8 cellular contexts compared by ENCODE assay signal in genomic region chr22:38700789-38701628, GRCh38. TPM values are rescaled to one million over a fixed set of nuclear protein-coding genes. Genes with fewer than 3 reads are reported as not detected.
A peak's percentile ranks its signal among the peaks of the same experiment; 100 is the strongest.
DNase-seq lines count a peak whose midpoint lies in the region; ATAC-seq and TF ChIP-seq lines count a peak whose summit lies in the region.

JOSD1 (minus strand) TSS chr22:38700943; CDS start chr22:38699987, 956 bp downstream.

- H3K27ac Mint-ChIP-seq in activated CD4-positive, alpha-beta T cell treated with anti-CD3 and anti-CD28 coated beads, Interleukin-2, amount 10 ng/mL, durations not matched to agents 7 days and 5 days = peak within 1 kb of the TSS; percentile 99

- peak within 1 kb of the TSS; percentile 95 for H3K27ac ChIP-seq in colonic mucosa
- peak within 1 kb of the TSS; percentile 98 for H3K27ac ChIP-seq in layer of hippocampus (ENCODE audit: low read depth, low read length)

- DNase-seq in AG09309 (ENCODE audit: low read depth) (peak; percentile 55), NCI-H526 (lab: John Stamatoyannopoulos, UW) (peak; percentile 76 to 91), colonic mucosa (peak; percentile 98)
- peak; percentile 96 for DNase-seq in activated CD4-positive, alpha-beta T cell treated with anti-CD3 and anti-CD28 coated beads, Interleukin-2, amount 10 ng/mL, durations not matched to agents 7 days and 5 days
- DNase-seq in stimulated activated CD4-positive, alpha-beta T cell treated with anti-CD3 and anti-CD28 coated beads, Interleukin-1b, Interleukin-23, amount 100 ng/mL, for 24 hours (ENCODE audit: low read depth in 4 of 4, low spot score in 1 of 4) = peak; percentile 96 to 99 (median 97)

- H3K36me3 Mint-ChIP-seq in activated CD4-positive, alpha-beta T cell treated with anti-CD3 and anti-CD28 coated beads, Interleukin-2, amount 10 ng/mL, durations not matched to agents 7 days and 5 days (ENCODE audit: low read depth) = peaks cover 33% of the 10 kb centered on the region

- POLR2A ChIA-PET in activated CD4-positive, alpha-beta T cell treated with anti-CD3 and anti-CD28 coated beads, Interleukin-2, amount 10 ng/mL, durations not matched to agents 7 days and 5 days (lab: Charles Lee) = interaction anchor here (0.7 kb wide), 1 partner anchor 134 kb away, joined by 3 read pairs; no protein-coding TSS in a partner anchor

- peak within 1 kb of the TSS; percentile 85 for H3K4me3 Mint-ChIP-seq in activated CD4-positive, alpha-beta T cell treated with anti-CD3 and anti-CD28 coated beads, Interleukin-2, amount 10 ng/mL, durations not matched to agents 7 days and 5 days

- H3K27me3 ChIP-seq in colonic mucosa = no peaks in the 10 kb centered on the region
- H3K27me3 ChIP-seq in layer of hippocampus (ENCODE audit: control insufficient read depth, insufficient read depth, low read length) = no peaks in the 10 kb centered on the region

- CTCF ChIA-PET in activated CD4-positive, alpha-beta T cell treated with anti-CD3 and anti-CD28 coated beads, Interleukin-2, amount 10 ng/mL, durations not matched to agents 7 days and 5 days (lab: Charles Lee) = no interaction called here

- peak within 1 kb of the TSS; percentile 86 to 92 for H3K9ac ChIP-seq in colonic mucosa (ENCODE audit: low read depth in 2 of 2, low read length in 2 of 2)

- peaks cover 61% of the 10 kb centered on the region for H3K4me1 Mint-ChIP-seq in activated CD4-positive, alpha-beta T cell treated with anti-CD3 and anti-CD28 coated beads, Interleukin-2, amount 10 ng/mL, durations not matched to agents 7 days and 5 days

- H3K9me3 Mint-ChIP-seq in activated CD4-positive, alpha-beta T cell treated with anti-CD3 and anti-CD28 coated beads, Interleukin-2, amount 10 ng/mL, durations not matched to agents 7 days and 5 days = no peaks in the 10 kb centered on the region

- intact Hi-C loops in colonic mucosa (cut with DNase I) = no loop called here

- peaks cover 1% of the 10 kb centered on the region for H3K27me3 Mint-ChIP-seq in activated CD4-positive, alpha-beta T cell treated with anti-CD3 and anti-CD28 coated beads, Interleukin-2, amount 10 ng/mL, durations not matched to agents 7 days and 5 days

- TF ChIP-seq CTCF in AG09309 (IDR thresholded peaks at IDR 0.05; ENCODE audit: control insufficient read depth, insufficient read depth, low read depth, low read length, missing control alignments) (no peak), colonic mucosa (IDR thresholded peaks at IDR 0.05) (no peak)

- ATAC-seq in GM19035 (IDR thresholded peaks at IDR 0.05; ENCODE audit: unreplicated experiment) = peak; percentile 44
- ATAC-seq in HG03439 (IDR thresholded peaks at IDR 0.05; ENCODE audit: unreplicated experiment) = peak; percentile 42

- no peaks in the 10 kb centered on the region for H3K36me3 ChIP-seq in colonic mucosa

- H3K4me1 ChIP-seq in colonic mucosa = peaks cover 18% of the 10 kb centered on the region

- H3K4me3 ChIP-seq in AG09309 (ENCODE audit: control insufficient read depth, low read depth, low read length) (peak within 1 kb of the TSS; percentile 50), colonic mucosa (peak within 1 kb of the TSS; percentile 70)

- no peaks in the 10 kb centered on the region for H3K9me3 ChIP-seq in colonic mucosa

RNA-seq across cellular contexts. Expression of gene JOSD1, which starts in this region (rescaled TPM):
- 10 to 100 TPM; 56.4 to 61.8 TPM for total RNA-seq in activated CD4-positive, alpha-beta T cell treated with anti-CD3 and anti-CD28 coated beads, Interleukin-2, amount 10 ng/mL, durations not matched to agents 7 days and 5 days
- total RNA-seq in colonic mucosa = 100 to 1,000 TPM in 1 of 2 donors, 10 to 100 TPM in 1; 52.4 to 108 TPM

Comparison
In these comparisons a context has a peak if more than half of its experiments do, and no peak if none do; other contexts are left out.
1. Peak in every context shown above with its lines: DNase-seq, ATAC-seq, H3K4me3 ChIP-seq and H3K27ac ChIP-seq.